Comparison of ENCODE assay signal across 2 cellular contexts in the genomic region with DNA sequence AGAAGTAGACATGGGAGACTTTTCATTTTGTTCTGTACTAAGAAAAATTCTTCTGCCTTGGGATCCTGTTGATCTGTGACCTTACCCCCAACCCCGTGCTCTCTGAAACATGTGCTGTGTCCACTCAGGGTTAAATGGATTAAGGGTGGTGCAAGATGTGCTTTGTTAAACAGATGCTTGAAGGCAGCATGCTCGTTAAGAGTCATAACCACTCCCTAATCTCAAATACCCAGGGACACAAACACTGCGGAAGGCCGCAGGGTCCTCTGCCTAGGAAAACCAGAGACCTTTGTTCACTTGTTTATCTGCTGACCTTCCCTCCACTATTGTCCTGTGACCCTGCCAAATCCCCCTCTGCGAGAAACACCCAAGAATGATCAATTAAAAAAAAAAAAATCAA.
TF ChIP-seq lines count a peak whose summit lies in the region.
"Not testable (repeated sequence)": the region's sequence is repeated elsewhere in the genome, so short reads cannot be mapped to it uniquely, and the experiment has no call there.

No MANE protein-coding gene starts in this region.

TF ChIP-seq in K562, 482 proteins besides CTCF, POLR2A, EP300 and RAD21:
- TF ChIP-seq L3MBTL2 (IDR thresholded peaks at IDR 0.05) (0 out of 2 replicates have a peak, but pooled peaks have one; percentile 17), TAL1 (IDR thresholded peaks at IDR 0.05) (peak; percentile 33; the same call in 1 of the 2 replicates), ARID1B (IDR thresholded peaks at IDR 0.05) (peak; percentile 29; the same call in 1 of the 2 replicates), CBFA2T2 (conservative IDR thresholded peaks at IDR 0.05) (peak; percentile 50), DPF2 (IDR thresholded peaks at IDR 0.05) (peak; percentile 25; the same call in 1 of the 2 replicates), CBFA2T3 (IDR thresholded peaks at IDR 0.05) (peak; percentile 58), NCOR1 (IDR thresholded peaks at IDR 0.05) (peak; percentile 12; the same call in 1 of the 2 replicates)
- TF ChIP-seq, protein P1, sequence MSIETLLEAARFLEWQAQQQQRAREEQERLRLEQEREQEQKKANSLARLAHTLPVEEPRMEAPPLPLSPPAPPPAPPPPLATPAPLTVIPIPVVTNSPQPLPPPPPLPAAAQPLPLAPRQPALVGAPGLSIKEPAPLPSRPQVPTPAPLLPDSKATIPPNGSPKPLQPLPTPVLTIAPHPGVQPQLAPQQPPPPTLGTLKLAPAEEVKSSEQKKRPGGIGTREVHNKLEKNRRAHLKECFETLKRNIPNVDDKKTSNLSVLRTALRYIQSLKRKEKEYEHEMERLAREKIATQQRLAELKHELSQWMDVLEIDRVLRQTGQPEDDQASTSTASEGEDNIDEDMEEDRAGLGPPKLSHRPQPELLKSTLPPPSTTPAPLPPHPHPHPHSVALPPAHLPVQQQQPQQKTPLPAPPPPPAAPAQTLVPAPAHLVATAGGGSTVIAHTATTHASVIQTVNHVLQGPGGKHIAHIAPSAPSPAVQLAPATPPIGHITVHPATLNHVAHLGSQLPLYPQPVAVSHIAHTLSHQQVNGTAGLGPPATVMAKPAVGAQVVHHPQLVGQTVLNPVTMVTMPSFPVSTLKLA (conservative IDR thresholded peaks at IDR 0.05) = peak in 1 of 2 experiments; percentile 27; a peak in 1 of 4 replicates
TF ChIP-seq in K562: peak in this region for 8; not testable (repeated sequence) for 474.

TF ChIP-seq in HepG2, 621 proteins besides CTCF, POLR2A, EP300 and RAD21:
- TF ChIP-seq FOXA3 (CRISPR knock-in tag; IDR thresholded peaks at IDR 0.05) (peak; percentile 15; the same call in 1 of the 2 replicates), SOX13 (CRISPR knock-in tag; conservative IDR thresholded peaks at IDR 0.05 in 1 of 2, IDR thresholded peaks at IDR 0.05 in 1 of 2) (peak in 1 of 2 experiments; percentile 73; a peak in 2 of 4 replicates), SOX5 (CRISPR knock-in tag; IDR thresholded peaks at IDR 0.05; ENCODE audit: borderline replicate concordance) (peak; percentile 64; the same call in 1 of the 2 replicates), RARA (CRISPR knock-in tag; IDR thresholded peaks at IDR 0.05) (peak; percentile 27; the same call in 1 of the 2 replicates), SP5 (CRISPR knock-in tag; IDR thresholded peaks at IDR 0.05; ENCODE audit: borderline replicate concordance, low read depth) (0 out of 2 replicates have a peak, but pooled peaks have one; percentile 16), NR2F1 (CRISPR knock-in tag; IDR thresholded peaks at IDR 0.05) (peak in 1 of 2 experiments; percentile 14; a peak in 1 of 4 replicates), NR2F6 (CRISPR knock-in tag; IDR thresholded peaks at IDR 0.05) (0 out of 2 replicates have a peak, but pooled peaks have one; percentile 14)
- not testable (repeated sequence) for TF ChIP-seq SOX13, NR2F6 (IDR thresholded peaks at IDR 0.05)
- TF ChIP-seq, protein P2, sequence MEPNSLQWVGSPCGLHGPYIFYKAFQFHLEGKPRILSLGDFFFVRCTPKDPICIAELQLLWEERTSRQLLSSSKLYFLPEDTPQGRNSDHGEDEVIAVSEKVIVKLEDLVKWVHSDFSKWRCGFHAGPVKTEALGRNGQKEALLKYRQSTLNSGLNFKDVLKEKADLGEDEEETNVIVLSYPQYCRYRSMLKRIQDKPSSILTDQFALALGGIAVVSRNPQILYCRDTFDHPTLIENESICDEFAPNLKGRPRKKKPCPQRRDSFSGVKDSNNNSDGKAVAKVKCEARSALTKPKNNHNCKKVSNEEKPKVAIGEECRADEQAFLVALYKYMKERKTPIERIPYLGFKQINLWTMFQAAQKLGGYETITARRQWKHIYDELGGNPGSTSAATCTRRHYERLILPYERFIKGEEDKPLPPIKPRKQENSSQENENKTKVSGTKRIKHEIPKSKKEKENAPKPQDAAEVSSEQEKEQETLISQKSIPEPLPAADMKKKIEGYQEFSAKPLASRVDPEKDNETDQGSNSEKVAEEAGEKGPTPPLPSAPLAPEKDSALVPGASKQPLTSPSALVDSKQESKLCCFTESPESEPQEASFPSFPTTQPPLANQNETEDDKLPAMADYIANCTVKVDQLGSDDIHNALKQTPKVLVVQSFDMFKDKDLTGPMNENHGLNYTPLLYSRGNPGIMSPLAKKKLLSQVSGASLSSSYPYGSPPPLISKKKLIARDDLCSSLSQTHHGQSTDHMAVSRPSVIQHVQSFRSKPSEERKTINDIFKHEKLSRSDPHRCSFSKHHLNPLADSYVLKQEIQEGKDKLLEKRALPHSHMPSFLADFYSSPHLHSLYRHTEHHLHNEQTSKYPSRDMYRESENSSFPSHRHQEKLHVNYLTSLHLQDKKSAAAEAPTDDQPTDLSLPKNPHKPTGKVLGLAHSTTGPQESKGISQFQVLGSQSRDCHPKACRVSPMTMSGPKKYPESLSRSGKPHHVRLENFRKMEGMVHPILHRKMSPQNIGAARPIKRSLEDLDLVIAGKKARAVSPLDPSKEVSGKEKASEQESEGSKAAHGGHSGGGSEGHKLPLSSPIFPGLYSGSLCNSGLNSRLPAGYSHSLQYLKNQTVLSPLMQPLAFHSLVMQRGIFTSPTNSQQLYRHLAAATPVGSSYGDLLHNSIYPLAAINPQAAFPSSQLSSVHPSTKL (CRISPR knock-in tag; IDR thresholded peaks at IDR 0.05) = peak; percentile 47; the same call in 1 of the 2 replicates
- TF ChIP-seq, protein P3, sequence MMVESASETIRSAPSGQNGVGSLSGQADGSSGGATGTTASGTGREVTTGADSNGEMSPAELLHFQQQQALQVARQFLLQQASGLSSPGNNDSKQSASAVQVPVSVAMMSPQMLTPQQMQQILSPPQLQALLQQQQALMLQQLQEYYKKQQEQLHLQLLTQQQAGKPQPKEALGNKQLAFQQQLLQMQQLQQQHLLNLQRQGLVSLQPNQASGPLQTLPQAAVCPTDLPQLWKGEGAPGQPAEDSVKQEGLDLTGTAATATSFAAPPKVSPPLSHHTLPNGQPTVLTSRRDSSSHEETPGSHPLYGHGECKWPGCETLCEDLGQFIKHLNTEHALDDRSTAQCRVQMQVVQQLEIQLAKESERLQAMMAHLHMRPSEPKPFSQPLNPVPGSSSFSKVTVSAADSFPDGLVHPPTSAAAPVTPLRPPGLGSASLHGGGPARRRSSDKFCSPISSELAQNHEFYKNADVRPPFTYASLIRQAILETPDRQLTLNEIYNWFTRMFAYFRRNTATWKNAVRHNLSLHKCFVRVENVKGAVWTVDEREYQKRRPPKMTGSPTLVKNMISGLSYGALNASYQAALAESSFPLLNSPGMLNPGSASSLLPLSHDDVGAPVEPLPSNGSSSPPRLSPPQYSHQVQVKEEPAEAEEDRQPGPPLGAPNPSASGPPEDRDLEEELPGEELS (CRISPR knock-in tag; IDR thresholded peaks at IDR 0.05) = 0 out of 2 replicates have a peak, but pooled peaks have one; percentile 37
- TF ChIP-seq, protein P4, sequence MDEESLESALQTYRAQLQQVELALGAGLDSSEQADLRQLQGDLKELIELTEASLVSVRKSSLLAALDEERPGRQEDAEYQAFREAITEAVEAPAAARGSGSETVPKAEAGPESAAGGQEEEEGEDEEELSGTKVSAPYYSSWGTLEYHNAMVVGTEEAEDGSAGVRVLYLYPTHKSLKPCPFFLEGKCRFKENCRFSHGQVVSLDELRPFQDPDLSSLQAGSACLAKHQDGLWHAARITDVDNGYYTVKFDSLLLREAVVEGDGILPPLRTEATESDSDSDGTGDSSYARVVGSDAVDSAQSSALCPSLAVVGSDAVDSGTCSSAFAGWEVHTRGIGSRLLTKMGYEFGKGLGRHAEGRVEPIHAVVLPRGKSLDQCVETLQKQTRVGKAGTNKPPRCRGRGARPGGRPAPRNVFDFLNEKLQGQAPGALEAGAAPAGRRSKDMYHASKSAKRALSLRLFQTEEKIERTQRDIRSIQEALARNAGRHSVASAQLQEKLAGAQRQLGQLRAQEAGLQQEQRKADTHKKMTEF (CRISPR knock-in tag; IDR thresholded peaks at IDR 0.05) = 0 out of 2 replicates have a peak, but pooled peaks have one; percentile 29
